Comparison of ENCODE assay signal across 8 cellular contexts in genomic region chr11:14300661-14301304, GRCh38. TPM values are rescaled to one million over a fixed set of nuclear protein-coding genes. Genes with fewer than 3 reads are reported as not detected.
DNase-seq lines count a peak whose midpoint lies in the region; ATAC-seq, FAIRE-seq and TF ChIP-seq lines count a peak whose summit lies in the region.

No MANE protein-coding gene starts in this region.

- no peak overlapping the region for H3K27ac Mint-ChIP-seq in activated naive CD8-positive, alpha-beta T cell treated with anti-CD3 and anti-CD28 coated beads for 36 hours

- no peaks in the 10 kb centered on the region for H3K9me3 Mint-ChIP-seq in activated naive CD8-positive, alpha-beta T cell treated with anti-CD3 and anti-CD28 coated beads for 36 hours

- TF ChIP-seq CTCF in cardiac muscle cell (IDR thresholded peaks at IDR 0.05; ENCODE audit: low read depth, low read length), result peak; percentile 84

- 55% methylated on average over 3 of the region's 6 CpGs for WGBS in HUES64

- H3K4me1 Mint-ChIP-seq in activated naive CD8-positive, alpha-beta T cell treated with anti-CD3 and anti-CD28 coated beads for 36 hours, result peaks cover 10% of the 10 kb centered on the region

- no peak overlapping the region for H3K9ac ChIP-seq in HUES64 (ENCODE audit: low read depth, low read length)

- H3K27me3 Mint-ChIP-seq in activated naive CD8-positive, alpha-beta T cell treated with anti-CD3 and anti-CD28 coated beads for 36 hours, result no peaks in the 10 kb centered on the region

- ATAC-seq in GM21576 (IDR thresholded peaks at IDR 0.05; ENCODE audit: unreplicated experiment), result peak; percentile 84

- no peaks in the 10 kb centered on the region for H3K36me3 ChIP-seq in HUES64 (ENCODE audit: insufficient read depth, low read length)
- H3K36me3 ChIP-seq in cardiac muscle cell, result no peaks in the 10 kb centered on the region

- H3K4me3 ChIP-seq in HUES64 (ENCODE audit: low read length), result no peak overlapping the region
- no peak overlapping the region for H3K4me3 ChIP-seq in cardiac muscle cell

- H3K4me3 Mint-ChIP-seq in activated naive CD8-positive, alpha-beta T cell treated with anti-CD3 and anti-CD28 coated beads for 36 hours, result no peak overlapping the region

- peak; percentile 92 for FAIRE-seq in G401.6 (lab: Jason Lieb, UNC)

- H3K36me3 Mint-ChIP-seq in activated naive CD8-positive, alpha-beta T cell treated with anti-CD3 and anti-CD28 coated beads for 36 hours, result peaks cover 2% of the 10 kb centered on the region

- H3K4me1 ChIP-seq in HUES64 (ENCODE audit: insufficient read depth, low read length) (peaks cover 58% of the 10 kb centered on the region), cardiac muscle cell (ENCODE audit: low read depth) (peaks cover 11% of the 10 kb centered on the region)

- DNase-seq in SHP77 (lab: John Stamatoyannopoulos, UW) (peak; percentile 4 to 6), cardiac muscle cell (ENCODE audit: low read depth in 1 of 2, low spot score in 1 of 2) (peak; percentile 66 to 87), putamen (ENCODE audit: low spot score) (peak; percentile 69), 8988T (no peak)
- DNase-seq in activated naive CD8-positive, alpha-beta T cell treated with anti-CD3 and anti-CD28 coated beads for 36 hours, result peak; percentile 37

- H3K9me3 ChIP-seq in HUES64 (ENCODE audit: insufficient read depth, low read depth, low read length), result no peaks in the 10 kb centered on the region
- no peaks in the 10 kb centered on the region for H3K9me3 ChIP-seq in cardiac muscle cell (ENCODE audit: low read depth)

- 0 out of 2 replicates have a peak overlapping the region, but pooled peaks have one; percentile 26 for H3K27ac ChIP-seq in HUES64 (ENCODE audit: low read depth, low read length)
- no peak overlapping the region for H3K27ac ChIP-seq in cardiac muscle cell

- H3K27me3 ChIP-seq in HUES64 (ENCODE audit: insufficient read depth, low read length), result no peaks in the 10 kb centered on the region
- H3K27me3 ChIP-seq in cardiac muscle cell, result no peaks in the 10 kb centered on the region

RNA-seq across cellular contexts. Expression of gene RRAS2, which starts 58.2 kb away (rescaled TPM):
- 114 TPM for polyA plus RNA-seq in HUES64 (2013, experiment 1 of 2)
- 116 TPM for polyA plus RNA-seq in HUES64 (2013, experiment 2 of 2)
- 10 to 100 TPM; 70.7 to 72.7 TPM for total RNA-seq in activated naive CD8-positive, alpha-beta T cell treated with anti-CD3 and anti-CD28 coated beads for 36 hours
- 67.8 and 74.4 TPM in 2 replicates for total RNA-seq in cardiac muscle cell
- 72.3 and 75.9 TPM in 2 replicates for polyA plus RNA-seq in cardiac muscle cell
